4 cellular contexts compared by ENCODE assay signal in genomic region chr12:14007638-14008037, GRCh38. TPM values are rescaled to one million over a fixed set of nuclear protein-coding genes. Genes with fewer than 3 reads are reported as not detected.
"Had no signal": no experiment of that assay in that cellular context is flagged by ENCODE, and none has a peak within 500 bp of the region (broad histone marks: within the 10 kb centered on the region; RNA-seq: fewer than 3 reads in every experiment).

No MANE protein-coding gene starts in this region.

- H3K9me3 Mint-ChIP-seq: GM23338 had no signal

- ATAC-seq: GM23338 had no signal

- H3K4me3 ChIP-seq: GM23338 had no signal

- DNase-seq: H9, HCEC 1CT, IMR-90 had no signal

- H3K27ac Mint-ChIP-seq: GM23338, H9 had no signal

- H3K4me3 Mint-ChIP-seq: GM23338, H9 had no signal

RNA-seq across cellular contexts. Expression of gene GRIN2B, which starts 26.2 kb away (rescaled TPM):
- total RNA-seq: IMR-90 had no signal
